9 cellular contexts compared by ENCODE assay signal in genomic region chr7:152158801-152159587, GRCh38.
DNase-seq lines count a peak whose midpoint lies in the region; ATAC-seq and TF ChIP-seq lines count a peak whose summit lies in the region.
"Had no signal": no experiment of that assay in that cellular context is flagged by ENCODE, and none has a peak within 500 bp of the region (broad histone marks: within the 10 kb centered on the region; RNA-seq: fewer than 3 reads in every experiment).

No MANE protein-coding gene starts in this region.

- H3K4me3 Mint-ChIP-seq in endodermal cell: no peak overlapping the region

- 94 to 95% methylated on average over 9 to 11 of the region's 11 CpGs for WGBS in endodermal cell (ENCODE audit: insufficient coverage in 1 of 2, insufficient read length in 1 of 2), 2 experiments

- H3K36me3 Mint-ChIP-seq in endodermal cell (ENCODE audit: low read depth): peaks cover 66% of the 10 kb centered on the region

- TF ChIP-seq CTCF in endodermal cell (conservative IDR thresholded peaks at IDR 0.05) (no peak), gastrocnemius medialis (IDR thresholded peaks at IDR 0.05 in 4 of 5, conservative IDR thresholded peaks at IDR 0.05 in 1 of 5) (no peak)

- H3K4me3 ChIP-seq in endodermal cell (ENCODE audit: low read length) (no peak overlapping the region), gastrocnemius medialis (no peak overlapping the region)
- H3K4me3 ChIP-seq: pancreas had no signal

- H3K27ac ChIP-seq in endodermal cell (ENCODE audit: low read depth, low read length): no peak overlapping the region
- no peak overlapping the region for H3K27ac ChIP-seq in gastrocnemius medialis
- H3K27ac ChIP-seq: pancreas had no signal

- H3K36me3 ChIP-seq in endodermal cell (ENCODE audit: control insufficient read depth, insufficient read depth, low read length): peaks cover 92% of the 10 kb centered on the region
- H3K36me3 ChIP-seq in gastrocnemius medialis: peaks cover 0 to 89% of the 10 kb centered on the region in 2 donors

- no peaks in the 10 kb centered on the region for H3K9me3 ChIP-seq in endodermal cell (ENCODE audit: control insufficient read depth, low read length)
- no peaks in the 10 kb centered on the region for H3K9me3 ChIP-seq in gastrocnemius medialis
- H3K9me3 ChIP-seq: pancreas had no signal

- peak; percentile 92 for ATAC-seq in GM18502 (IDR thresholded peaks at IDR 0.05; ENCODE audit: poor library complexity, unreplicated experiment)
- peak; percentile 91 for ATAC-seq in GM21526 (IDR thresholded peaks at IDR 0.05; ENCODE audit: low FRiP score, unreplicated experiment)
- ATAC-seq in HG03520 (IDR thresholded peaks at IDR 0.05; ENCODE audit: unreplicated experiment): peak; percentile 82
- ATAC-seq in gastrocnemius medialis: no peak

- TF ChIP-seq POLR2A in gastrocnemius medialis (IDR thresholded peaks at IDR 0.05): no peak

- H3K27me3 Mint-ChIP-seq in endodermal cell (ENCODE audit: insufficient read depth): no peaks in the 10 kb centered on the region

- H3K27me3 ChIP-seq in endodermal cell (ENCODE audit: control insufficient read depth, insufficient read depth, low read length, poor library complexity, severe bottlenecking): no peaks in the 10 kb centered on the region
- no peaks in the 10 kb centered on the region for H3K27me3 ChIP-seq in gastrocnemius medialis
- H3K27me3 ChIP-seq: pancreas had no signal

- no peaks in the 10 kb centered on the region for H3K4me1 Mint-ChIP-seq in endodermal cell

- in situ Hi-C loops in gastrocnemius medialis (cut with MboI; ENCODE audit: low sequenced_read_pairs in 4 of 4): no loop called here

- DNase-seq in endodermal cell: no peak
- no peak for DNase-seq in gastrocnemius medialis
- DNase-seq in DMS153 (lab: John Stamatoyannopoulos, UW): no peak
- no peak for DNase-seq in stimulated activated naive CD4-positive, alpha-beta T cell (lab: John Stamatoyannopoulos, UW)
- DNase-seq in NCI-H446 (lab: John Stamatoyannopoulos, UW): no peak
- DNase-seq: pancreas had no signal

- no peaks in the 10 kb centered on the region for H3K9me3 Mint-ChIP-seq in endodermal cell

- H3K4me1 ChIP-seq in endodermal cell (ENCODE audit: control insufficient read depth, insufficient read depth, low read length): no peaks in the 10 kb centered on the region
- H3K4me1 ChIP-seq in gastrocnemius medialis: no peaks in the 10 kb centered on the region
- H3K4me1 ChIP-seq: pancreas had no signal

- intact Hi-C loops in gastrocnemius medialis (cut with DNase I; ENCODE audit: low total_unique reads): no loop called here

- no peak overlapping the region for H3K9ac ChIP-seq in endodermal cell (ENCODE audit: extremely low read depth, low read length, poor library complexity, severe bottlenecking)

- peak overlapping the region; percentile 16 for H3K27ac Mint-ChIP-seq in endodermal cell

Comparison
In these comparisons a context has a peak if more than half of its experiments do, and no peak if none do; other contexts are left out.
1. ATAC-seq: peak in GM18502 (single experiment), GM21526 (single experiment) and HG03520 (single experiment); none in gastrocnemius medialis (0 of 2).